9 cellular contexts compared by ENCODE assay signal in the genomic region with DNA sequence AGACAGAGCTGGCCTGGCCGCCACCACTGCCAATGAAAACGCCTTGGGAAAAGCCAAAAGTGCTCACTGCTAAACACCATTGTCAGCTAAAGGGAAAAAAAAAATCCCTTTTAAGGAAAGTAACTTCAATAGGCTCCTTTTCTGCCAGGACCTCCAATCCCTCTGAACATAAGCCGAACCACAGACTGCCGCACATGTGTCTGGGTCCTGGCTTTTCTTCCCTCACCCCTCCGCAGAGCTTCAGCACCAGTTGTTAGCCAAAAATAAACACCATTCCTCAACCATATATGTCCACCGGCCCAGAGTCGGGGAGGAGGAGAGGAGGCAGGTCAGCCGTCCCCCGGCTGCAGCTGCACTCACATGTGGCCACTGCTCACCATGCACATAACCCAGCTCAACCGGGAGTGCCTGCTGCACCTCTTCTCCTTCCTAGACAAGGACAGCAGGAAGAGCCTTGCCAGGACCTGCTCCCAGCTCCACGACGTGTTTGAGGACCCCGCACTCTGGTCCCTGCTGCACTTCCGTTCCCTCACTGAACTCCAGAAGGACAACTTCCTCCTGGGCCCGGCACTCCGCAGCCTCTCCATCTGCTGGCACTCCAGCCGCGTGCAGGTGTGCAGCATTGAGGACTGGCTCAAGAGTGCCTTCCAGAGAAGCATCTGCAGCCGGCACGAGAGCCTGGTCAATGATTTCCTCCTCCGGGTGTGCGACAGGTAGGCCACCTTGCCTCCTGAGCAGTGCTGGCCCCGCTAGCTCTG. TPM values are rescaled to one million over a fixed set of nuclear protein-coding genes. Genes with fewer than 3 reads are reported as not detected.
DNase-seq lines count a peak whose midpoint lies in the region; ATAC-seq and TF ChIP-seq lines count a peak whose summit lies in the region.
"Had no signal": no experiment of that assay in that cellular context is flagged by ENCODE, and none has a peak within 500 bp of the region (broad histone marks: within the 10 kb centered on the region; RNA-seq: fewer than 3 reads in every experiment).

A gene with protein sequence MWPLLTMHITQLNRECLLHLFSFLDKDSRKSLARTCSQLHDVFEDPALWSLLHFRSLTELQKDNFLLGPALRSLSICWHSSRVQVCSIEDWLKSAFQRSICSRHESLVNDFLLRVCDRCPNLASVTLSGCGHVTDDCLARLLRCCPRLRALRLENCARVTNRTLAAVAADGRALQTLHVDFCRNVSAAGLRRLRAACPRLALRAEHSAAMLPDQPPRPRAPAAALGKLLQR (plus strand): TSS at position 355 of the 758 bp plus-strand sequence. CDS start 6 bp downstream, at position 361.

- no peaks in the 10 kb centered on the region for H3K27me3 ChIP-seq in SJCRH30
- H3K27me3 ChIP-seq in cardiac muscle cell: peaks cover 8% of the 10 kb centered on the region
- no peaks in the 10 kb centered on the region for H3K27me3 ChIP-seq in gastrocnemius medialis

- ATAC-seq in gastrocnemius medialis: peak; percentile 18 to 20

- peak; percentile 40 for DNase-seq in DMS79 (lab: John Stamatoyannopoulos, UW)
- DNase-seq in SJCRH30: peak; percentile 60 to 71
- peak; percentile 36 to 75 for DNase-seq in cardiac muscle cell (ENCODE audit: low read depth in 1 of 2, low spot score in 1 of 2)
- peak in 1 of 2 donors; percentile 62 for DNase-seq in gastrocnemius medialis
- no peak for DNase-seq in foreskin melanocyte
- DNase-seq in G401 (ENCODE audit: low spot score): no peak
- no peak for DNase-seq in activated gamma-delta T cell treated with Interleukin-2 at 50 U/mL for 16 hours
- DNase-seq in NOMO-1 treated with dmso at 0.1 percent for 144 hours (lab: John Stamatoyannopoulos, UW; ENCODE audit: unreplicated experiment): no peak
- DNase-seq: stimulated activated naive CD4-positive, alpha-beta T cell had no signal

- TF ChIP-seq POLR2A in gastrocnemius medialis (IDR thresholded peaks at IDR 0.05): peak; percentile 30 to 51

- intact Hi-C loops in gastrocnemius medialis (cut with DNase I; ENCODE audit: low total_unique reads): loop anchor here (5.0 to 10.0 kb wide), 2 partner anchors 110 to 312 kb away; no protein-coding TSS in a partner anchor

- H3K9me3 ChIP-seq in SJCRH30 (replicated peaks) (no peaks in the 10 kb centered on the region), cardiac muscle cell (ENCODE audit: low read depth) (no peaks in the 10 kb centered on the region), gastrocnemius medialis (no peaks in the 10 kb centered on the region)

- H3K27ac ChIP-seq in SJCRH30 (no peak within 1 kb of the TSS; the same call in 1 of the 2 replicates), cardiac muscle cell (peak within 1 kb of the TSS; percentile 90), gastrocnemius medialis (peak within 1 kb of the TSS; percentile 89 to 96 (median 96))

- TF ChIP-seq CTCF in cardiac muscle cell (IDR thresholded peaks at IDR 0.05; ENCODE audit: low read depth, low read length): no peak
- no peak for TF ChIP-seq CTCF in gastrocnemius medialis (IDR thresholded peaks at IDR 0.05 in 4 of 5, conservative IDR thresholded peaks at IDR 0.05 in 1 of 5)

- H3K4me1 ChIP-seq in SJCRH30 (peaks cover 30% of the 10 kb centered on the region), cardiac muscle cell (ENCODE audit: low read depth) (peaks cover 57% of the 10 kb centered on the region), gastrocnemius medialis (peaks cover 63 to 72% of the 10 kb centered on the region in 2 donors)

- H3K36me3 ChIP-seq in SJCRH30 (peaks cover 6% of the 10 kb centered on the region; the same call in 1 of the 2 replicates), cardiac muscle cell (no peaks in the 10 kb centered on the region), gastrocnemius medialis (no peaks in the 10 kb centered on the region)

- H3K4me3 ChIP-seq in SJCRH30: no peak within 1 kb of the TSS
- H3K4me3 ChIP-seq in cardiac muscle cell: no peak within 1 kb of the TSS
- H3K4me3 ChIP-seq in gastrocnemius medialis: peak within 1 kb of the TSS; percentile 29 to 44 (median 38)

- in situ Hi-C loops in gastrocnemius medialis (cut with MboI; ENCODE audit: low sequenced_read_pairs in 4 of 4): loop anchor here in 3 of 4 donors (10.0 to 25.0 kb wide), 3 partner anchors 112 to 310 kb away; a partner anchor contains a TSS
- in situ Hi-C loops in G401 (cut with HindIII; ENCODE audit: low sequenced_read_pairs): no loop called here

RNA-seq across cellular contexts. Expression of the gene that starts here (rescaled TPM):
- 0.10 and 0.34 TPM in 2 replicates for total RNA-seq in SJCRH30 (2014; rRNA removed; shearing (Covaris generic))
- total RNA-seq in cardiac muscle cell: 14.4 and 20.5 TPM in 2 replicates
- polyA plus RNA-seq in cardiac muscle cell: 19.0 and 26.5 TPM in 2 replicates
- under 1 TPM in 3 of 4 donors, not detected in 1; 0.36 to 0.89 (median 0.68) TPM for total RNA-seq in gastrocnemius medialis
- total RNA-seq in G401 (2014; rRNA removed; shearing (Covaris generic)): 0.37 and 0.43 TPM in 2 replicates

Comparison
In these comparisons a context has a peak if more than half of its experiments do, and no peak if none do; other contexts are left out.
1. Peak in DNase-seq in SJCRH30; RNA of the gene not detected or under 1 TPM.
2. Peak in ATAC-seq, H3K4me3 ChIP-seq and H3K27ac ChIP-seq in gastrocnemius medialis; RNA of the gene not detected or under 1 TPM.
3. DNase-seq: peak in DMS79 (single experiment) and cardiac muscle cell (2 of 2); none in foreskin melanocyte (single experiment), G401 (single experiment), activated gamma-delta T cell treated with Interleukin-2 at 50 U/mL for 16 hours (single experiment) and NOMO-1 treated with dmso at 0.1 percent for 144 hours (single experiment).